In the genomic region with DNA sequence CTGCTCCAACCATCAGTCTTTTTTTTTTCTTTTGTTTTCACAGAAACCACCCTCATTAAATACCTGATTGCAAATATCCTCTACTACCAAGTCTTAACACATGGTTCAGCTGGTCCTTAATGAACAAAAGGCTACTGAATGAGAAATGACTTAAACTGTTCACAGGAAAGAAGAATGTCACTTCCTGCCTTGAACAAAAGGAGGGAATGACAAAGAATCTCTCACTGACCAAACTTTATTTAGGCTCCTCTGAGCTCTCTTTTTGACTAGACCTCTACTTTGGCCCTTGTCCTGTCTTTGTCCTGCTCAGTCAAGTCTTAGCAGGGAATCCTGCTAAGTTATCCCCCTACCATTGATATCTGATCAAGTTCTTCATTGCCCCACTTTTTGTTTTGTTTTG, we compare ENCODE assay signal across 21 cellular contexts. TPM values are rescaled to one million over a fixed set of nuclear protein-coding genes. Genes with fewer than 3 reads are reported as not detected.
DNase-seq lines count a peak whose midpoint lies in the region; ATAC-seq and TF ChIP-seq lines count a peak whose summit lies in the region.
"Had no signal": no experiment of that assay in that cellular context is flagged by ENCODE, and none has a peak within 500 bp of the region (broad histone marks: within the 10 kb centered on the region; RNA-seq: fewer than 3 reads in every experiment).

No MANE protein-coding gene starts in this region.

- peaks cover 24% of the 10 kb centered on the region for H3K4me1 Mint-ChIP-seq in activated T-cell treated with anti-CD3 and anti-CD28 coated beads, Interleukin-2, amount 50 U/mL, for 72 hours (ENCODE audit: low read depth)
- H3K4me1 Mint-ChIP-seq in activated naive CD8-positive, alpha-beta T cell treated with anti-CD3 and anti-CD28 coated beads, Interleukin-2, amount 50 U/mL, for 24 hours = peaks cover 27% of the 10 kb centered on the region

- H3K4me3 ChIP-seq in NT2/D1 (ENCODE audit: insufficient read length, low read depth) (no peak overlapping the region), neuron (ENCODE audit: low read length) (no peak overlapping the region), heart right ventricle (no peak overlapping the region), vagina (no peak overlapping the region)
- H3K4me3 ChIP-seq: ascending aorta, BLaER1 had no signal

- no peak for DNase-seq in activated T-cell treated with anti-CD3 and anti-CD28 coated beads, Interleukin-2, amount 50 U/mL, for 72 hours
- DNase-seq in activated T-cell treated with anti-CD3 and anti-CD28 coated beads, Interleukin-2, amount 50 U/mL, for 48 hours = no peak
- DNase-seq in NT2/D1 (ENCODE audit: low read depth, low spot score) (peak; percentile 48), heart right ventricle (no peak), vagina (ENCODE audit: extremely low spot score in 2 of 2) (no peak)
- DNase-seq in activated naive CD8-positive, alpha-beta T cell treated with anti-CD3 and anti-CD28 coated beads, Interleukin-2, amount 50 U/mL, for 24 hours = no peak
- DNase-seq: activated CD4-positive, alpha-beta T cell treated with anti-CD3 and anti-CD28 coated beads, Interleukin-2, amount 50 U/mL, for 48 hours; DMS153; glutamatergic neuron; HCEC 1CT; MV-4-11; NCI-H1930; nucleus accumbens; stimulated activated CD4-positive, alpha-beta T cell treated with anti-CD3 and anti-CD28 coated beads, Interleukin-4, amount 100 ng/mL, for 24 hours had no signal

- no peak for TF ChIP-seq CTCF in heart right ventricle (IDR thresholded peaks at IDR 0.05)
- TF ChIP-seq CTCF in vagina (IDR thresholded peaks at IDR 0.05) = no peak

- peaks cover 3% of the 10 kb centered on the region for H3K4me1 ChIP-seq in NT2/D1 (ENCODE audit: insufficient read depth, insufficient read length)
- no peaks in the 10 kb centered on the region for H3K4me1 ChIP-seq in neuron (ENCODE audit: insufficient read depth, low read length)
- H3K4me1 ChIP-seq in heart right ventricle = no peaks in the 10 kb centered on the region
- H3K4me1 ChIP-seq in vagina = no peaks in the 10 kb centered on the region
- H3K4me1 ChIP-seq: ascending aorta, BLaER1 had no signal

- peak overlapping the region in 1 of 2 donors; percentile 27 for H3K4me3 Mint-ChIP-seq in activated T-cell treated with anti-CD3 and anti-CD28 coated beads, Interleukin-2, amount 50 U/mL, for 72 hours
- no peak overlapping the region for H3K4me3 Mint-ChIP-seq in activated naive CD8-positive, alpha-beta T cell treated with anti-CD3 and anti-CD28 coated beads, Interleukin-2, amount 50 U/mL, for 24 hours

- TF ChIP-seq POLR2A in vagina (IDR thresholded peaks at IDR 0.05) = no peak

- intact Hi-C loops in heart right ventricle (cut with DNase I) = no loop called here
- intact Hi-C loops in vagina (cut with DNase I) = no loop called here

- peak in 1 of 2 donors; percentile 32 for ATAC-seq in activated T-cell treated with anti-CD3 and anti-CD28 coated beads, Interleukin-2, amount 50 U/mL, for 72 hours (replicated peaks in 1 of 2)
- ATAC-seq in activated naive CD8-positive, alpha-beta T cell treated with anti-CD3 and anti-CD28 coated beads, Interleukin-2, amount 50 U/mL, for 24 hours = no peak
- no peak for ATAC-seq in heart right ventricle
- no peak for ATAC-seq in HG03025 (IDR thresholded peaks at IDR 0.05; ENCODE audit: low FRiP score, unreplicated experiment)

- H3K27ac Mint-ChIP-seq in activated T-cell treated with anti-CD3 and anti-CD28 coated beads, Interleukin-2, amount 50 U/mL, for 72 hours = peak overlapping the region; percentile 81
- H3K27ac Mint-ChIP-seq in activated naive CD8-positive, alpha-beta T cell treated with anti-CD3 and anti-CD28 coated beads, Interleukin-2, amount 50 U/mL, for 24 hours = peak overlapping the region; percentile 19

- peaks cover 2 to 4% of the 10 kb centered on the region in 2 donors for H3K36me3 Mint-ChIP-seq in activated T-cell treated with anti-CD3 and anti-CD28 coated beads, Interleukin-2, amount 50 U/mL, for 72 hours (ENCODE audit: insufficient read depth in 2 of 2)
- H3K36me3 Mint-ChIP-seq in activated naive CD8-positive, alpha-beta T cell treated with anti-CD3 and anti-CD28 coated beads, Interleukin-2, amount 50 U/mL, for 24 hours (ENCODE audit: low read depth) = peaks cover 2% of the 10 kb centered on the region

- H3K36me3 ChIP-seq in NT2/D1 (ENCODE audit: insufficient read depth, insufficient read length, low read length) = no peaks in the 10 kb centered on the region
- no peaks in the 10 kb centered on the region for H3K36me3 ChIP-seq in neuron (ENCODE audit: insufficient read depth, low read length)
- H3K36me3 ChIP-seq in heart right ventricle = no peaks in the 10 kb centered on the region
- no peaks in the 10 kb centered on the region for H3K36me3 ChIP-seq in vagina
- H3K36me3 ChIP-seq: ascending aorta, BLaER1 had no signal

- H3K9ac ChIP-seq in NT2/D1 (ENCODE audit: insufficient read length, low read depth) = no peak overlapping the region
- H3K9ac ChIP-seq: BLaER1 had no signal

- no peaks in the 10 kb centered on the region for H3K27me3 ChIP-seq in NT2/D1 (ENCODE audit: insufficient read depth, insufficient read length)
- H3K27me3 ChIP-seq in neuron (ENCODE audit: insufficient read depth, low read length) = no peaks in the 10 kb centered on the region
- no peaks in the 10 kb centered on the region for H3K27me3 ChIP-seq in heart right ventricle
- no peaks in the 10 kb centered on the region for H3K27me3 ChIP-seq in vagina
- H3K27me3 ChIP-seq: ascending aorta had no signal

- no peaks in the 10 kb centered on the region for H3K9me3 ChIP-seq in NT2/D1 (ENCODE audit: insufficient read depth, low read length)
- H3K9me3 ChIP-seq in neuron (ENCODE audit: low read length) = no peaks in the 10 kb centered on the region
- H3K9me3 ChIP-seq in heart right ventricle = no peaks in the 10 kb centered on the region
- H3K9me3 ChIP-seq in vagina = no peaks in the 10 kb centered on the region
- H3K9me3 ChIP-seq: ascending aorta, BLaER1 had no signal

- H3K9me3 Mint-ChIP-seq in activated T-cell treated with anti-CD3 and anti-CD28 coated beads, Interleukin-2, amount 50 U/mL, for 72 hours = peaks cover 0 to 2% of the 10 kb centered on the region in 2 donors
- no peaks in the 10 kb centered on the region for H3K9me3 Mint-ChIP-seq in activated naive CD8-positive, alpha-beta T cell treated with anti-CD3 and anti-CD28 coated beads, Interleukin-2, amount 50 U/mL, for 24 hours

- H3K27me3 Mint-ChIP-seq in activated T-cell treated with anti-CD3 and anti-CD28 coated beads, Interleukin-2, amount 50 U/mL, for 72 hours (ENCODE audit: low read depth) = no peaks in the 10 kb centered on the region
- H3K27me3 Mint-ChIP-seq in activated naive CD8-positive, alpha-beta T cell treated with anti-CD3 and anti-CD28 coated beads, Interleukin-2, amount 50 U/mL, for 24 hours = no peaks in the 10 kb centered on the region

- H3K27ac ChIP-seq in heart right ventricle (no peak overlapping the region), vagina (no peak overlapping the region)
- H3K27ac ChIP-seq: ascending aorta, BLaER1 had no signal

- peak overlapping the region; percentile 51 for H2AFZ ChIP-seq in neuron (ENCODE audit: low read depth, low read length)

RNA-seq across cellular contexts. Expression of a gene that starts 31.8 kb away (rescaled TPM):
- total RNA-seq in activated T-cell treated with anti-CD3 and anti-CD28 coated beads, Interleukin-2, amount 50 U/mL, for 72 hours = under 1 TPM; 0.28 to 0.31 TPM
- not detected for total RNA-seq in heart right ventricle
- not detected for polyA plus RNA-seq in heart right ventricle
- total RNA-seq in vagina = not detected
- total RNA-seq: A673, ascending aorta, cerebellum, mononuclear cell had no signal

RNA-seq across cellular contexts. Expression of a gene that starts 46.6 kb away (rescaled TPM):
- total RNA-seq in activated T-cell treated with anti-CD3 and anti-CD28 coated beads, Interleukin-2, amount 50 U/mL, for 72 hours = 1 to 10 TPM; 2.9 to 3.1 TPM
- total RNA-seq in heart right ventricle (under 1 TPM; 0.23 to 0.94 (median 0.55) TPM), vagina (1.7 TPM)
- under 1 TPM; 0.16 to 0.51 TPM for polyA plus RNA-seq in heart right ventricle
